In the genomic region with DNA sequence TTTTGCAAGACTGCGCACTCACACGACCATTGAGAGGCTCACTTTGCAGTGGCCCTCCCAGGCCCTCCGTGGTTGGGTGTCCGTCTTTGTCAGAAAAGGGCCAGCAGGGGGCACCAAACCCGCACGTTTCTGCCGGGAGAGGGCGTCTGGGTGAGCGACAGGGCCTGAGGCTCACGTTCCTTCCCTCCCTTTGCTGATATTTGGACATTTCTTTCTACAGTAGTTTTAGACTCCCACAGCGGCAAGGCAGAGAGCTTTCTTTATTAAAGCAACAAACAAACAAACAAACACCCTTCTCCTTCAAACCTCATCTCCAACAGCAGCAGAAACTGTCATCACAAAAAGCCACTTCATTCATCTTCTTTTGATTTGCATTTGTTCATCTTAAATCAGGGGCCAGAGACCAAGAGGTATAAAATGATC, we compare ENCODE assay signal across 8 cellular contexts.
DNase-seq lines count a peak whose midpoint lies in the region; ATAC-seq, FAIRE-seq and TF ChIP-seq lines count a peak whose summit lies in the region.

No MANE protein-coding gene starts in this region.

- peak; percentile 87 to 92 for TF ChIP-seq CTCF in endothelial cell of umbilical vein (IDR thresholded peaks at IDR 0.05; ENCODE audit: extremely low read depth in 1 of 2, insufficient read depth in 1 of 2, low read depth in 1 of 2, low read length in 2 of 2)

- H3K9me3 Mint-ChIP-seq in naive thymus-derived CD4-positive, alpha-beta T cell = no peaks in the 10 kb centered on the region
- H3K9me3 Mint-ChIP-seq in stimulated activated naive B cell treated with anti-CD40 and anti-IgM and Interleukin-4, amounts not matched to agents 10 μg/mL and 1 μg/mL and 100 μg/mL, for 72 hours = no peaks in the 10 kb centered on the region

- peak; percentile 94 for ATAC-seq in GM21390 (IDR thresholded peaks at IDR 0.05; ENCODE audit: unreplicated experiment)
- peak; percentile 91 for ATAC-seq in naive thymus-derived CD4-positive, alpha-beta T cell
- ATAC-seq in stimulated activated naive B cell treated with anti-CD40 and anti-IgM and Interleukin-4, amounts not matched to agents 10 μg/mL and 1 μg/mL and 100 μg/mL, for 72 hours (replicated peaks) = peak; percentile 94 to 99

- no peak overlapping the region for H3K27ac ChIP-seq in endothelial cell of umbilical vein (ENCODE audit: insufficient read depth, low read depth, low read length)
- H3K27ac ChIP-seq in naive thymus-derived CD4-positive, alpha-beta T cell (ENCODE audit: low read depth, low read length) = no peak overlapping the region

- no peak overlapping the region for H3K4me2 ChIP-seq in endothelial cell of umbilical vein (ENCODE audit: insufficient read depth, low read length)

- POLR2A ChIA-PET in endothelial cell of umbilical vein (lab: Charles Lee) = no interaction called here
- POLR2A ChIA-PET in naive thymus-derived CD4-positive, alpha-beta T cell (lab: Charles Lee) = no interaction called here

- CTCF ChIA-PET in endothelial cell of umbilical vein (lab: Charles Lee) = interaction anchor here (0.6 to 10.1 kb wide), 19 partner anchors 9 to 409 kb away, joined by 3 to 299 read pairs (median 4); no protein-coding TSS in a partner anchor
- CTCF ChIA-PET in naive thymus-derived CD4-positive, alpha-beta T cell (lab: Charles Lee) = interaction anchor here (0.6 to 3.8 kb wide), 8 partner anchors 11 to 416 kb away, joined by 3 to 16 read pairs (median 9); a partner anchor contains a TSS

- peak overlapping the region; percentile 22 for H2AFZ ChIP-seq in endothelial cell of umbilical vein (ENCODE audit: low read depth, low read length)

- H3K4me3 Mint-ChIP-seq in naive thymus-derived CD4-positive, alpha-beta T cell = no peak overlapping the region
- H3K4me3 Mint-ChIP-seq in stimulated activated naive B cell treated with anti-CD40 and anti-IgM and Interleukin-4, amounts not matched to agents 10 μg/mL and 1 μg/mL and 100 μg/mL, for 72 hours = no peak overlapping the region

- no peak for TF ChIP-seq POLR2A in endothelial cell of umbilical vein (IDR thresholded peaks at IDR 0.05; ENCODE audit: low read depth, low read length)

- H3K27me3 ChIP-seq in NT2/D1 (ENCODE audit: insufficient read depth, insufficient read length) = no peaks in the 10 kb centered on the region
- H3K27me3 ChIP-seq in endothelial cell of umbilical vein (ENCODE audit: control insufficient read depth in 2 of 2, insufficient read depth in 2 of 2, low read length in 2 of 2) = no peaks in the 10 kb centered on the region
- no peaks in the 10 kb centered on the region for H3K27me3 ChIP-seq in naive thymus-derived CD4-positive, alpha-beta T cell (ENCODE audit: control insufficient read depth in 2 of 2, insufficient read depth in 2 of 2, low read length in 2 of 2)

- H3K9me1 ChIP-seq in endothelial cell of umbilical vein (replicated peaks; ENCODE audit: control insufficient read depth, extremely low read depth, insufficient read depth, low read length) = no peaks in the 10 kb centered on the region

- H3K4me1 Mint-ChIP-seq in naive thymus-derived CD4-positive, alpha-beta T cell = peaks cover 0 to 26% (median 7%) of the 10 kb centered on the region in 7 donors
- H3K4me1 Mint-ChIP-seq in stimulated activated naive B cell treated with anti-CD40 and anti-IgM and Interleukin-4, amounts not matched to agents 10 μg/mL and 1 μg/mL and 100 μg/mL, for 72 hours = peaks cover 6 to 7% of the 10 kb centered on the region in 2 donors

- intact Hi-C loops in endothelial cell of umbilical vein (cut with micrococcal nuclease) = loop anchor here (1.0 to 5.0 kb wide), 6 partner anchors 30 to 409 kb away; no protein-coding TSS in a partner anchor
- intact Hi-C loops in naive thymus-derived CD4-positive, alpha-beta T cell (cut with micrococcal nuclease) = loop anchor here (1.0 to 5.0 kb wide), 6 partner anchors 15 to 1464 kb away; a partner anchor contains a TSS

- H3K9ac ChIP-seq in NT2/D1 (ENCODE audit: insufficient read length, low read depth) = no peak overlapping the region
- H3K9ac ChIP-seq in endothelial cell of umbilical vein (replicated peaks; ENCODE audit: extremely low read depth, insufficient read depth, low read length) = no peak overlapping the region

- H3K79me2 ChIP-seq in endothelial cell of umbilical vein (ENCODE audit: control insufficient read depth, insufficient read depth, low read length) = no peaks in the 10 kb centered on the region

- dilution Hi-C loops in endothelial cell of umbilical vein (cut with MboI; ENCODE audit: extremely low pct_ligation_motif_present, low sequenced_read_pairs) = loop anchor here (25.0 kb wide), 1 partner anchor 99 kb away; a partner anchor contains a TSS

- no peaks in the 10 kb centered on the region for H4K20me1 ChIP-seq in endothelial cell of umbilical vein (replicated peaks; ENCODE audit: control insufficient read depth, extremely low read depth, insufficient read depth, low read length)

- no peaks in the 10 kb centered on the region for H3K36me3 ChIP-seq in NT2/D1 (ENCODE audit: insufficient read depth, insufficient read length, low read length)
- H3K36me3 ChIP-seq in endothelial cell of umbilical vein (ENCODE audit: control insufficient read depth in 2 of 2, extremely low read depth in 1 of 2, insufficient read depth in 2 of 2, low read length in 2 of 2) = no peaks in the 10 kb centered on the region
- no peaks in the 10 kb centered on the region for H3K36me3 ChIP-seq in naive thymus-derived CD4-positive, alpha-beta T cell (ENCODE audit: control insufficient read depth in 2 of 3, insufficient read depth in 3 of 3, low read length in 3 of 3)

- H3K9me3 ChIP-seq in NT2/D1 (ENCODE audit: insufficient read depth, low read length) (no peaks in the 10 kb centered on the region), endothelial cell of umbilical vein (replicated peaks; ENCODE audit: control insufficient read depth, insufficient read depth, low read length) (no peaks in the 10 kb centered on the region)
- H3K9me3 ChIP-seq in naive thymus-derived CD4-positive, alpha-beta T cell (ENCODE audit: control insufficient read depth in 2 of 3, low read length in 3 of 3) = no peaks in the 10 kb centered on the region

- H3K27ac Mint-ChIP-seq in naive thymus-derived CD4-positive, alpha-beta T cell = peak overlapping the region in 2 of 9 donors; percentile 1 to 14
- H3K27ac Mint-ChIP-seq in stimulated activated naive B cell treated with anti-CD40 and anti-IgM and Interleukin-4, amounts not matched to agents 10 μg/mL and 1 μg/mL and 100 μg/mL, for 72 hours = no peak overlapping the region

- no TSS peak for BruUV-seq in endothelial cell of umbilical vein (replicated peaks; lab: Mats Ljungman, UMichigan)

- peak; percentile 95 for FAIRE-seq in endothelial cell of umbilical vein (lab: Jason Lieb, UNC)

- H3K27me3 Mint-ChIP-seq in naive thymus-derived CD4-positive, alpha-beta T cell = peaks cover 0 to 4% (median 0%) of the 10 kb centered on the region in 5 donors
- H3K27me3 Mint-ChIP-seq in stimulated activated naive B cell treated with anti-CD40 and anti-IgM and Interleukin-4, amounts not matched to agents 10 μg/mL and 1 μg/mL and 100 μg/mL, for 72 hours = no peaks in the 10 kb centered on the region

- H3K36me3 Mint-ChIP-seq in naive thymus-derived CD4-positive, alpha-beta T cell = no peaks in the 10 kb centered on the region
- no peaks in the 10 kb centered on the region for H3K36me3 Mint-ChIP-seq in stimulated activated naive B cell treated with anti-CD40 and anti-IgM and Interleukin-4, amounts not matched to agents 10 μg/mL and 1 μg/mL and 100 μg/mL, for 72 hours

- DNase-seq in DMS 273 (lab: John Stamatoyannopoulos, UW; ENCODE audit: unreplicated experiment) (peak; percentile 97), HPDE6-E6E7 (ENCODE audit: extremely low spot score) (peak; percentile 89), NT2/D1 (ENCODE audit: low read depth, low spot score) (peak; percentile 92), endothelial cell of umbilical vein (ENCODE audit: low read depth, low spot score) (peak; percentile 77)
- DNase-seq in activated CD8-positive, alpha-beta memory T cell treated with anti-CD3 and anti-CD28 coated beads, Interleukin-2, amount 50 U/mL, for 1 hour (ENCODE audit: extremely low read depth) = peak; percentile 42
- peak; percentile 43 to 85 (median 72) for DNase-seq in naive thymus-derived CD4-positive, alpha-beta T cell
- DNase-seq in stimulated activated naive B cell treated with anti-CD40 and anti-IgM and Interleukin-4, amounts not matched to agents 10 μg/mL and 1 μg/mL and 100 μg/mL, for 72 hours = peak; percentile 66

- H3K4me1 ChIP-seq in NT2/D1 (ENCODE audit: insufficient read depth, insufficient read length) = peaks cover 3% of the 10 kb centered on the region
- no peaks in the 10 kb centered on the region for H3K4me1 ChIP-seq in endothelial cell of umbilical vein (ENCODE audit: control insufficient read depth, extremely low read depth, insufficient read depth, low read length)
- no peaks in the 10 kb centered on the region for H3K4me1 ChIP-seq in naive thymus-derived CD4-positive, alpha-beta T cell (ENCODE audit: control insufficient read depth in 2 of 2, insufficient read depth in 2 of 2, low read length in 2 of 2)

- H3K4me3 ChIP-seq in NT2/D1 (ENCODE audit: insufficient read length, low read depth) (no peak overlapping the region), endothelial cell of umbilical vein (replicated peaks in 1 of 3; ENCODE audit: insufficient read depth in 1 of 3, low read depth in 1 of 3, low read length in 3 of 3) (no peak overlapping the region)
- H3K4me3 ChIP-seq in naive thymus-derived CD4-positive, alpha-beta T cell (ENCODE audit: low read length) = no peak overlapping the region

TF ChIP-seq in endothelial cell of umbilical vein, 7 proteins besides CTCF, POLR2A, EP300 and RAD21:
- TF ChIP-seq, protein P1, sequence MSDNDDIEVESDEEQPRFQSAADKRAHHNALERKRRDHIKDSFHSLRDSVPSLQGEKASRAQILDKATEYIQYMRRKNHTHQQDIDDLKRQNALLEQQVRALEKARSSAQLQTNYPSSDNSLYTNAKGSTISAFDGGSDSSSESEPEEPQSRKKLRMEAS (IDR thresholded peaks at IDR 0.05; ENCODE audit: insufficient read depth, insufficient read length) = no peak
- TF ChIP-seq EZH2 (IDR thresholded peaks at IDR 0.05; ENCODE audit: borderline replicate concordance, low read depth, low read length, severe bottlenecking) (no peak), FOS (IDR thresholded peaks at IDR 0.05; ENCODE audit: borderline replicate concordance, insufficient read depth, low read length) (no peak), GATA2 (IDR thresholded peaks at IDR 0.05; ENCODE audit: insufficient read depth, insufficient read length, low read depth, low read length) (no peak), POLR2AphosphoS5 (IDR thresholded peaks at IDR 0.05; ENCODE audit: insufficient read depth, low read depth, low read length) (no peak), MYC (IDR thresholded peaks at IDR 0.05; ENCODE audit: low read depth, low read length) (no peak), JUN (IDR thresholded peaks at IDR 0.05; ENCODE audit: borderline replicate concordance, insufficient read depth, insufficient read length, low read depth) (no peak)

Comparison
In these comparisons a context has a peak if more than half of its experiments do, and no peak if none do; other contexts are left out.
1. DNase-seq: peak in every context shown above with its lines; median percentile 97 in DMS 273; 92 in NT2/D1; 89 in HPDE6-E6E7; 77 in endothelial cell of umbilical vein; 72 in naive thymus-derived CD4-positive, alpha-beta T cell; 66 in stimulated activated naive B cell treated with anti-CD40 and anti-IgM and Interleukin-4, amounts not matched to agents 10 μg/mL and 1 μg/mL and 100 μg/mL, for 72 hours; 42 in activated CD8-positive, alpha-beta memory T cell treated with anti-CD3 and anti-CD28 coated beads, Interleukin-2, amount 50 U/mL, for 1 hour.